9 cellular contexts compared by ENCODE assay signal in genomic region chr12:57096099-57096572, GRCh38. TPM values are rescaled to one million over a fixed set of nuclear protein-coding genes. Genes with fewer than 3 reads are reported as not detected.
DNase-seq lines count a peak whose midpoint lies in the region; ATAC-seq and TF ChIP-seq lines count a peak whose summit lies in the region.
"Had no signal": no experiment of that assay in that cellular context is flagged by ENCODE, and none has a peak within 500 bp of the region (broad histone marks: within the 10 kb centered on the region; RNA-seq: fewer than 3 reads in every experiment).

No MANE protein-coding gene starts in this region.

- intact Hi-C loops in activated CD4-positive, alpha-beta memory T cell treated with anti-CD3 and anti-CD28 coated beads for 36 hours (cut with micrococcal nuclease) = no loop called here
- intact Hi-C loops in left colon (cut with DNase I, micrococcal nuclease) = no loop called here

- no peak overlapping the region for H2BK20ac ChIP-seq in H9 (ENCODE audit: low read depth, low read length, poor library complexity, severe bottlenecking)

- no peak overlapping the region for H3K18ac ChIP-seq in H9 (ENCODE audit: insufficient read length, low read depth, low read length)

- H2AFZ ChIP-seq in H9 (ENCODE audit: low read length) = no peak overlapping the region

- H3K56ac ChIP-seq in H9 (ENCODE audit: insufficient read length, low read depth, low read length) = no peak overlapping the region

- POLR2A ChIA-PET in activated CD4-positive, alpha-beta memory T cell treated with anti-CD3 and anti-CD28 coated beads for 36 hours (lab: Charles Lee) = interaction anchor here (0.9 to 9.6 kb wide), 5 partner anchors 8 to 32 kb away, joined by 3 to 83 read pairs (median 4); partner anchors contain the start of genes NEMP1 and STAT6

- no peaks in the 10 kb centered on the region; the same call in 1 of the 2 replicates for H3K4me1 ChIP-seq in H9 (ENCODE audit: insufficient read depth, low read length)

- H2AK5ac ChIP-seq in H9 (ENCODE audit: insufficient read length, low read length) = no peak overlapping the region

- H3K14ac ChIP-seq in H9 (ENCODE audit: insufficient read depth, low read length) = no peak overlapping the region

- TF ChIP-seq CTCF in H9 (conservative IDR thresholded peaks at IDR 0.05) = no peak

- H3K9ac ChIP-seq in H9 (ENCODE audit: extremely low read depth, insufficient read length, low read length) = no peak overlapping the region

- H2BK120ac ChIP-seq in H9 (ENCODE audit: low read depth, low read length, poor library complexity, severe bottlenecking) = no peak overlapping the region

- no peak overlapping the region for H4K8ac ChIP-seq in H9 (replicated peaks; ENCODE audit: insufficient read length, low read depth, low read length)

- H4K5ac ChIP-seq in H9 (ENCODE audit: insufficient read length, low read depth, low read length) = no peak overlapping the region

- DNase-seq in AG20443 (ENCODE audit: low spot score) (peak; percentile 15), H9 (no peak), left colon (no peak), GOT3 (lab: John Stamatoyannopoulos, UW) (no peak), NCI-H524 (lab: John Stamatoyannopoulos, UW) (no peak)
- DNase-seq in activated CD4-positive, alpha-beta memory T cell treated with anti-CD3 and anti-CD28 coated beads for 36 hours = peak; percentile 6
- no peak for DNase-seq in activated CD4-positive, CD25-positive, alpha-beta regulatory T cell (lab: John Stamatoyannopoulos, UW)

- H3K23ac ChIP-seq in H9 (ENCODE audit: insufficient read length, low read depth, low read length) = no peak overlapping the region

- no peak overlapping the region for H3K4me2 ChIP-seq in H9 (ENCODE audit: insufficient read depth, insufficient read length, low read length)

- H3K79me1 ChIP-seq in H9 (ENCODE audit: insufficient read depth, low read depth, low read length, poor library complexity, severe bottlenecking) = no peaks in the 10 kb centered on the region

- H3K79me2 ChIP-seq in H9 (ENCODE audit: insufficient read depth, low read length) = no peaks in the 10 kb centered on the region

- H4K20me1 ChIP-seq in H9 (ENCODE audit: control insufficient read depth, insufficient read depth, insufficient read length) = no peaks in the 10 kb centered on the region

- peaks cover 33 to 42% of the 10 kb centered on the region in 2 experiments for H3K4me1 Mint-ChIP-seq in H9
- peaks cover 45% of the 10 kb centered on the region for H3K4me1 Mint-ChIP-seq in activated CD4-positive, alpha-beta memory T cell treated with anti-CD3 and anti-CD28 coated beads for 36 hours (ENCODE audit: low read depth)

- H2BK15ac ChIP-seq in H9 (ENCODE audit: low read depth, low read length) = no peak overlapping the region

- no peak overlapping the region for H2BK12ac ChIP-seq in H9 (ENCODE audit: insufficient read length, low read depth, low read length)

- H3K9me3 ChIP-seq in H9 (ENCODE audit: control insufficient read depth, low read depth, low read length) = no peaks in the 10 kb centered on the region
- H3K9me3 ChIP-seq: mucosa of descending colon had no signal

- H3K9me3 Mint-ChIP-seq in H9 = no peaks in the 10 kb centered on the region
- no peaks in the 10 kb centered on the region for H3K9me3 Mint-ChIP-seq in activated CD4-positive, alpha-beta memory T cell treated with anti-CD3 and anti-CD28 coated beads for 36 hours

- ATAC-seq in left colon = peak; percentile 50
- ATAC-seq in HG02678 (IDR thresholded peaks at IDR 0.05; ENCODE audit: unreplicated experiment) = no peak
- ATAC-seq: mucosa of descending colon had no signal

- CTCF ChIA-PET in activated CD4-positive, alpha-beta memory T cell treated with anti-CD3 and anti-CD28 coated beads for 36 hours (lab: Charles Lee) = interaction anchor here (1.2 to 14.4 kb wide), 3 partner anchors 12 to 22 kb away, joined by 3 to 251 read pairs (median 62); partner anchors contain the start of genes NEMP1 and STAT6

- H3K27me3 ChIP-seq in H9 (ENCODE audit: insufficient read depth, low read length) = no peaks in the 10 kb centered on the region

- H3K23me2 ChIP-seq in H9 (ENCODE audit: insufficient read length, low read depth, low read length, poor library complexity, severe bottlenecking) = no peaks in the 10 kb centered on the region

- H3K27ac ChIP-seq in H9 (ENCODE audit: insufficient read length, low read depth, low read length) = no peak overlapping the region

- H4K91ac ChIP-seq in H9 (ENCODE audit: insufficient read length, low read depth, low read length) = no peak overlapping the region

- no peak overlapping the region for H3T11ph ChIP-seq in H9 (ENCODE audit: low read length)

- peaks cover 15 to 76% (median 64%) of the 10 kb centered on the region in 3 experiments for H3K36me3 Mint-ChIP-seq in H9 (ENCODE audit: insufficient read depth in 1 of 3, low read depth in 3 of 3)
- H3K36me3 Mint-ChIP-seq in activated CD4-positive, alpha-beta memory T cell treated with anti-CD3 and anti-CD28 coated beads for 36 hours = peaks cover 68% of the 10 kb centered on the region

- peak overlapping the region in 2 of 3 experiments; percentile 88 to 97; a peak in 4 of 7 replicates for H3K27ac Mint-ChIP-seq in H9
- H3K27ac Mint-ChIP-seq in activated CD4-positive, alpha-beta memory T cell treated with anti-CD3 and anti-CD28 coated beads for 36 hours = peak overlapping the region; percentile 92

- H3K4me3 Mint-ChIP-seq in H9 = no peak overlapping the region
- H3K4me3 Mint-ChIP-seq in activated CD4-positive, alpha-beta memory T cell treated with anti-CD3 and anti-CD28 coated beads for 36 hours = no peak overlapping the region

- no peak overlapping the region for H3K4ac ChIP-seq in H9 (ENCODE audit: low read depth, low read length)

- no CpG with 5 or more reads among the region's 6 CpGs for WGBS in H9 (ENCODE audit: extremely low coverage, insufficient read length, low lambda C conversion rate)

- H3K27me3 Mint-ChIP-seq in H9 (ENCODE audit: low read depth) = no peaks in the 10 kb centered on the region; the same call in 1 of the 2 replicates
- H3K27me3 Mint-ChIP-seq in activated CD4-positive, alpha-beta memory T cell treated with anti-CD3 and anti-CD28 coated beads for 36 hours = no peaks in the 10 kb centered on the region

- no peak overlapping the region for H2BK5ac ChIP-seq in H9 (ENCODE audit: insufficient read length, low read length)

RNA-seq across cellular contexts. Expression of gene NAB2, which starts 7.2 kb away (rescaled TPM):
- 67.8 and 68.1 TPM in 2 replicates for total RNA-seq in H9 (2021)
- 10 to 100 TPM; 39.6 to 41.6 TPM for total RNA-seq in activated CD4-positive, alpha-beta memory T cell treated with anti-CD3 and anti-CD28 coated beads for 36 hours
- total RNA-seq in left colon = 1 to 10 TPM; 2.3 to 8.9 TPM

RNA-seq across cellular contexts. Expression of gene STAT6, which starts 15.0 kb away (rescaled TPM):
- total RNA-seq in H9 (2021) = 42.9 and 44.4 TPM in 2 replicates
- 100 to 1,000 TPM; 209 to 218 TPM for total RNA-seq in activated CD4-positive, alpha-beta memory T cell treated with anti-CD3 and anti-CD28 coated beads for 36 hours
- total RNA-seq in left colon = 100 to 1,000 TPM; 182 to 214 TPM

RNA-seq across cellular contexts. Expression of gene NEMP1, which starts 17.5 kb away (rescaled TPM):
- total RNA-seq in H9 (2021) = 50.1 and 53.0 TPM in 2 replicates
- total RNA-seq in activated CD4-positive, alpha-beta memory T cell treated with anti-CD3 and anti-CD28 coated beads for 36 hours = 10 to 100 TPM; 70.6 to 73.5 TPM
- total RNA-seq in left colon = 1 to 10 TPM; 4.9 to 5.8 TPM

RNA-seq across cellular contexts. Expression of gene LRP1, which starts 32.1 kb away (rescaled TPM):
- 98.4 and 115 TPM in 2 replicates for total RNA-seq in H9 (2021)
- 1 to 10 TPM; 1.4 TPM for total RNA-seq in activated CD4-positive, alpha-beta memory T cell treated with anti-CD3 and anti-CD28 coated beads for 36 hours
- total RNA-seq in left colon = 100 to 1,000 TPM; 117 to 119 TPM

RNA-seq across cellular contexts. Expression of gene MYO1A, which starts 46.2 kb away (rescaled TPM):
- total RNA-seq in H9 (2021) (0.26 TPM in 1 of 2 replicates, not detected in the other), left colon (100 to 1,000 TPM; 281 to 296 TPM)
- under 1 TPM; 0.61 to 0.97 TPM for total RNA-seq in activated CD4-positive, alpha-beta memory T cell treated with anti-CD3 and anti-CD28 coated beads for 36 hours

Comparison
In these comparisons a context has a peak if more than half of its experiments do, and no peak if none do; other contexts are left out.
1. DNase-seq: peak in AG20443 (single experiment) and activated CD4-positive, alpha-beta memory T cell treated with anti-CD3 and anti-CD28 coated beads for 36 hours (single experiment); none in H9 (single experiment), left colon (0 of 2), GOT3 (single experiment), NCI-H524 (0 of 2) and activated CD4-positive, CD25-positive, alpha-beta regulatory T cell (0 of 4).